In genomic region chr13:31866099-31866498, GRCh38 we compare ENCODE assay signal across 6 cellular contexts.
"Had no signal": no experiment of that assay in that cellular context is flagged by ENCODE, and none has a peak within 500 bp of the region (broad histone marks: within the 10 kb centered on the region; RNA-seq: fewer than 3 reads in every experiment).

No MANE protein-coding gene starts in this region.

- H3K27ac Mint-ChIP-seq: GM23338, H9, IgD-negative memory B cell had no signal

- ATAC-seq: GM23338, HepG2 had no signal

- DNase-seq: H9, HCEC 1CT had no signal

- H3K4me3 Mint-ChIP-seq: GM23338, H9, IgD-negative memory B cell had no signal

- H3K9me3 Mint-ChIP-seq: GM23338, H9, IgD-negative memory B cell had no signal

- H3K4me3 ChIP-seq: GM23338 had no signal

- H3K27ac ChIP-seq: HL-60 had no signal
